In the genomic region with DNA sequence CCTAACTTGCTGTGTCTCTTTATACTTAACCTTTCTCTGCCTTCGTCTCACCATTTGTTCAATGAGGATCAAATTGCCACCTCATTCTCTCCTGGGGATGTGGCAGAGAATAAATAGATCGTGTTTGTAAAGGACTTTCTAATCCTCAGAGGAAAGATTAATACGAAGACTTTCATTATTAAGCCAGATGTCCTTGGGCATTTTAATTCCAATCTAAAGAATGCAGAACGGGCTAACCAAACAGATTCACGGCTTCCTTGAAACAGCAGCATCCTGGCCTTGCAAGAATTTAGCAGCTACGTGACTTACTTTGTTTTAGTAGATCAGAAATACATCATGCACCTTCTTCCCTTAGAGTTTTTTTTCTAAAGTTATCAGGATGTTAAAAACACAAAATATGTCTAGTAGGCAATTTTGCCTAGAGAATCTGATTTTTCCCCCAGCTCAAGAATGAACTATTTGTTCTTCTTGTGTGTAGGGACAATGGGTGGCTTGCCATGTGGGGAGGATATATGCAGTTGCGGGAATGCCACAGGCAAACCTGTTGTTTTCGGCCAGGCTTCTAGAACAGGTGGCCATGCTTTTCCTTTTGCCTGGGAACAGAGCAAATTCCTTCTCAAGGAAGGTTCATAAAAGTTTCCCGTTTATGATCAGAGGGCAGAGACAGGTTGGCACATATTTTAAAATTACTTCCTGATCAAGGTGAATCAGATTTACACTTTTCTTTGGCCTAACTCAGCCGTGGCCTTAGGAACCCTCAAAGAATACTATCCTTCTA, we compare ENCODE assay signal across 13 cellular contexts. TPM values are rescaled to one million over a fixed set of nuclear protein-coding genes. Genes with fewer than 3 reads are reported as not detected.
DNase-seq lines count a peak whose midpoint lies in the region; ATAC-seq and TF ChIP-seq lines count a peak whose summit lies in the region.
"Had no signal": no experiment of that assay in that cellular context is flagged by ENCODE, and none has a peak within 500 bp of the region (broad histone marks: within the 10 kb centered on the region; RNA-seq: fewer than 3 reads in every experiment).

No MANE protein-coding gene starts in this region.

- peaks cover 70% of the 10 kb centered on the region for H3K79me2 ChIP-seq in neural progenitor cell (ENCODE audit: low read depth)

- H3K36me3 Mint-ChIP-seq in neural progenitor cell (peaks cover 11% of the 10 kb centered on the region), progenitor cell of endocrine pancreas (ENCODE audit: insufficient read depth) (no peaks in the 10 kb centered on the region)
- H3K36me3 Mint-ChIP-seq: activated naive CD8-positive, alpha-beta T cell; natural killer cell had no signal

- no peaks in the 10 kb centered on the region for H3K27me3 ChIP-seq in esophagus (ENCODE audit: control insufficient read depth in 1 of 2, insufficient read depth in 2 of 2, low read length in 2 of 2)
- no peaks in the 10 kb centered on the region for H3K27me3 ChIP-seq in neural progenitor cell
- H3K27me3 ChIP-seq: suprapubic skin had no signal

- peak overlapping the region; percentile 74 for H3K4me2 ChIP-seq in neural progenitor cell

- peaks cover 26% of the 10 kb centered on the region for H3F3A ChIP-seq in neural progenitor cell (ENCODE audit: low read depth)

- H3K4me3 ChIP-seq in esophagus (ENCODE audit: low read depth in 1 of 2, low read length in 2 of 2) (peak overlapping the region in 1 of 2 donors; percentile 49), neural progenitor cell (peak overlapping the region; percentile 61)

- peaks cover 2% of the 10 kb centered on the region for H3K9me3 Mint-ChIP-seq in neural progenitor cell
- peaks cover 4% of the 10 kb centered on the region for H3K9me3 Mint-ChIP-seq in progenitor cell of endocrine pancreas (ENCODE audit: low read depth)
- H3K9me3 Mint-ChIP-seq: natural killer cell had no signal

- ATAC-seq in HG02763 (IDR thresholded peaks at IDR 0.05; ENCODE audit: unreplicated experiment), result no peak
- ATAC-seq: natural killer cell had no signal

- H3K36me3 ChIP-seq in esophagus (ENCODE audit: control insufficient read depth in 2 of 2, insufficient read depth in 2 of 2, low read length in 1 of 2) (no peaks in the 10 kb centered on the region), neural progenitor cell (no peaks in the 10 kb centered on the region)
- H3K36me3 ChIP-seq: suprapubic skin had no signal

- TF ChIP-seq CTCF in neural progenitor cell (IDR thresholded peaks at IDR 0.05), result no peak
- TF ChIP-seq CTCF in progenitor cell of endocrine pancreas (IDR thresholded peaks at IDR 0.05; ENCODE audit: unreplicated experiment), result no peak

- no peak overlapping the region for H2AFZ ChIP-seq in neural progenitor cell (replicated peaks)

- H3K27me3 Mint-ChIP-seq in neural progenitor cell (ENCODE audit: insufficient read depth, low read depth) (peaks cover 6% of the 10 kb centered on the region), progenitor cell of endocrine pancreas (no peaks in the 10 kb centered on the region)

- H3K9me3 ChIP-seq in esophagus (ENCODE audit: control insufficient read depth in 2 of 2, insufficient read depth in 1 of 2, low read depth in 1 of 2, low read length in 1 of 2), result no peaks in the 10 kb centered on the region
- H3K9me3 ChIP-seq in neural progenitor cell (ENCODE audit: low read depth), result no peaks in the 10 kb centered on the region
- H3K9me3 ChIP-seq: suprapubic skin had no signal

- H3K4me1 ChIP-seq in esophagus (ENCODE audit: control insufficient read depth in 2 of 2, insufficient read depth in 2 of 2, low read length in 1 of 2) (peaks cover 0 to 2% of the 10 kb centered on the region in 2 donors), neural progenitor cell (peaks cover 40% of the 10 kb centered on the region)

- H3K27ac ChIP-seq in esophagus (ENCODE audit: low read depth in 2 of 2, low read length in 1 of 2) (peak overlapping the region; percentile 33 to 45), neural progenitor cell (no peak overlapping the region)
- H3K27ac ChIP-seq: suprapubic skin had no signal

- peak; percentile 53 for DNase-seq in ELF-1 (ENCODE audit: low read depth, low spot score)
- peak; percentile 44 for DNase-seq in NCI-H82 treated with DMSO at 0.1 percent for 48 hours (lab: John Stamatoyannopoulos, UW; ENCODE audit: unreplicated experiment)
- DNase-seq in neural progenitor cell (ENCODE audit: low spot score), result peak; percentile 25
- no peak for DNase-seq in mesenteric fat pad (ENCODE audit: low spot score)
- DNase-seq in Kasumi-1 (lab: John Stamatoyannopoulos, UW), result no peak
- no peak for DNase-seq in progenitor cell of endocrine pancreas (ENCODE audit: low spot score, unreplicated experiment)
- DNase-seq: activated CD4-positive, alpha-beta T cell treated with anti-CD3 and anti-CD28 coated beads for 48 hours; natural killer cell; stimulated activated CD4-positive, alpha-beta T cell treated with anti-CD3 and anti-CD28 coated beads, Interleukin-4, amount 100 ng/mL, for 1 hour had no signal

- H3K27ac Mint-ChIP-seq in neural progenitor cell (peak overlapping the region; percentile 98), progenitor cell of endocrine pancreas (no peak overlapping the region)
- H3K27ac Mint-ChIP-seq: activated naive CD8-positive, alpha-beta T cell; natural killer cell had no signal

- 38 to 42% methylated on average over 10 of the region's 10 CpGs for WGBS in esophagus, 2 donors

- peaks cover 67% of the 10 kb centered on the region for H3K4me1 Mint-ChIP-seq in neural progenitor cell
- peaks cover 29% of the 10 kb centered on the region for H3K4me1 Mint-ChIP-seq in progenitor cell of endocrine pancreas (ENCODE audit: low read depth)

- H3K9ac ChIP-seq in neural progenitor cell, result no peak overlapping the region

- peaks cover 7% of the 10 kb centered on the region for H4K20me1 ChIP-seq in neural progenitor cell (ENCODE audit: low read depth)

- H3K4me3 Mint-ChIP-seq in neural progenitor cell (peak overlapping the region; percentile 93), progenitor cell of endocrine pancreas (ENCODE audit: low read depth) (no peak overlapping the region)
- H3K4me3 Mint-ChIP-seq: activated naive CD8-positive, alpha-beta T cell; natural killer cell had no signal

RNA-seq across cellular contexts. Expression of a gene that starts 3.0 kb away (rescaled TPM):
- 1 to 10 TPM; 4.6 to 4.7 TPM for polyA plus RNA-seq in esophagus
- total RNA-seq in neural progenitor cell (ENCODE audit: low replicate concordance) (22.8 and 29.5 TPM in 2 replicates), mesenteric fat pad (16.6 TPM), progenitor cell of endocrine pancreas (29.7 and 32.5 TPM in 2 replicates)
- total RNA-seq: natural killer cell had no signal

Comparison
In these comparisons a context has a peak if more than half of its experiments do, and no peak if none do; other contexts are left out.
1. DNase-seq: peak in ELF-1 (single experiment), NCI-H82 treated with DMSO at 0.1 percent for 48 hours (single experiment) and neural progenitor cell (single experiment); none in mesenteric fat pad (single experiment), Kasumi-1 (0 of 2) and progenitor cell of endocrine pancreas (single experiment).